8 cellular contexts compared by ENCODE assay signal in genomic region chr1:111920221-111921024, GRCh38.
A peak's percentile ranks its signal among the peaks of the same experiment; 100 is the strongest.
DNase-seq lines count a peak whose midpoint lies in the region; ATAC-seq and TF ChIP-seq lines count a peak whose summit lies in the region.

No MANE protein-coding gene starts in this region.

- WGBS in gastroesophageal sphincter (ENCODE audit: low coverage in 1 of 2), 2 donors = 8 to 54% methylated on average over 2 to 6 of the region's 11 CpGs
- 22 to 38% (median 30%) methylated on average over 11 of the region's 11 CpGs for WGBS in spleen, 5 donors

- H3K36me3 ChIP-seq in gastroesophageal sphincter (no peaks in the 10 kb centered on the region), spleen (no peaks in the 10 kb centered on the region)

- no peak for TF ChIP-seq POLR2A in gastroesophageal sphincter (IDR thresholded peaks at IDR 0.05)
- TF ChIP-seq POLR2A in spleen (IDR thresholded peaks at IDR 0.05) = no peak

- peak; percentile 5 for DNase-seq in GM04504 (ENCODE audit: low read depth)
- DNase-seq in NCI-H510A treated with DMSO at 0.1 percent for 48 hours (lab: John Stamatoyannopoulos, UW) = peak; percentile 63
- DNase-seq in retina = peak; percentile 26
- DNase-seq in spleen = no peak
- DNase-seq in SW 1271 (lab: John Stamatoyannopoulos, UW) = no peak
- DNase-seq in DMS114 treated with DMSO at 0.1 percent for 48 hours (lab: John Stamatoyannopoulos, UW; ENCODE audit: unreplicated experiment) = no peak

- ATAC-seq in gastroesophageal sphincter (peak; percentile 81), HG03378 (IDR thresholded peaks at IDR 0.05; ENCODE audit: unreplicated experiment) (no peak)

- TF ChIP-seq CTCF in gastroesophageal sphincter (IDR thresholded peaks at IDR 0.05) (no peak), spleen (IDR thresholded peaks at IDR 0.05 in 8 of 11, conservative IDR thresholded peaks at IDR 0.05 in 3 of 11) (no peak)

- H3K9me3 ChIP-seq in gastroesophageal sphincter (no peaks in the 10 kb centered on the region), spleen (no peaks in the 10 kb centered on the region)

- no peaks in the 10 kb centered on the region for H3K27me3 ChIP-seq in gastroesophageal sphincter
- H3K27me3 ChIP-seq in spleen (replicated peaks in 1 of 7) = peaks cover 0 to 12% (median 0%) of the 10 kb centered on the region in 7 donors

- peak overlapping the region; percentile 64 to 90 (median 80) for H3K27ac ChIP-seq in gastroesophageal sphincter
- no peak overlapping the region for H3K27ac ChIP-seq in spleen

- no peak for TF ChIP-seq EP300 in gastroesophageal sphincter (IDR thresholded peaks at IDR 0.05)

- H3K4me3 ChIP-seq in gastroesophageal sphincter (no peak overlapping the region), spleen (no peak overlapping the region)

- intact Hi-C loops in spleen (cut with DNase I; ENCODE audit: low total_unique reads) = no loop called here

- H3K4me1 ChIP-seq in gastroesophageal sphincter = peaks cover 5 to 51% (median 6%) of the 10 kb centered on the region in 3 donors
- no peaks in the 10 kb centered on the region for H3K4me1 ChIP-seq in spleen

Comparison
In these comparisons a context has a peak if more than half of its experiments do, and no peak if none do; other contexts are left out.
1. DNase-seq: peak in GM04504 (single experiment), NCI-H510A treated with DMSO at 0.1 percent for 48 hours (single experiment) and retina (single experiment); none in spleen (single experiment), SW 1271 (0 of 2) and DMS114 treated with DMSO at 0.1 percent for 48 hours (single experiment).
2. H3K27ac ChIP-seq: peak in gastroesophageal sphincter (4 of 4); none in spleen (0 of 8).